11 cellular contexts compared by ENCODE assay signal in the genomic region with DNA sequence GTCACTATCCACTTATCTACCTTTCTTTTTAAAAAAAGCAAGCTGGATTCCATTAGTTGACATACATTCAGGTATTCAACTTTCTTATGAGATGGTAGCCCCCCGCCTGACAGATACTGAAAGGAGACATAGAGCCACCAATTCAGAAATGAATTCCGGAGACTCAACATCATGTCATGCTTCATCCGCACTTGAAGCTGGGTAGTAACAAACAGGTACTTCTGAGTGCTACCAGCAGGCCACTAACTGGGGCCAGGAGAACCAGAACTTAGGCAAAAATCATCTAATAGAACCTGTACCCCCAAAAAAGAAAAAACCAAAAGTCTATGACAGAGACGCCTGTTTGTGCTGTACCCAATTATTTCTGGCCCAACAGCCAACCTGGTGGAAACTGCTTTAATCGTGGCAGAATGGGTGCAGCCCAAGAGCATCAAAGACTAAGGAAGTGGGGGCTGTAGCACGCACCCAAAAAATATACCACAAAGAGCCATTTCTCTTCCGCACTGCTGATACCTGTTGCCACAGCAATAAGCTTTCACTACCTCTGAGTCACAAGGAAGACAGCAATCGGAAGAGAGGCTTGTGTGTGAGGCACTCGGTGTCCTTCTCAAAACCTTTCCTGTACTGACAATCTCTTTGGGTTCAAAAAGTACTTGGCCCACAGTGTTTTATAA.
DNase-seq lines count a peak whose midpoint lies in the region; ATAC-seq and TF ChIP-seq lines count a peak whose summit lies in the region.
"Had no signal": no experiment of that assay in that cellular context is flagged by ENCODE, and none has a peak within 500 bp of the region (broad histone marks: within the 10 kb centered on the region; RNA-seq: fewer than 3 reads in every experiment).

No MANE protein-coding gene starts in this region.

- H3K4me2 ChIP-seq in SK-N-SH: no peak overlapping the region
- H3K4me2 ChIP-seq: A549 had no signal

- H3K9me3 Mint-ChIP-seq in glutamatergic neuron (ENCODE audit: unreplicated experiment): peaks cover 59% of the 10 kb centered on the region
- H3K9me3 Mint-ChIP-seq in stimulated activated effector memory CD8-positive, alpha-beta T cell treated with anti-CD3 and anti-CD28 coated beads, Interleukin-12 subunit alpha, Interleukin-12 subunit beta, amount 100 ng/mL, for 72 hours: no peaks in the 10 kb centered on the region

- TF ChIP-seq POLR2A in thyroid gland (IDR thresholded peaks at IDR 0.05) (no peak), transverse colon (IDR thresholded peaks at IDR 0.05) (no peak)

- H3K9me2 ChIP-seq in SK-N-SH: no peaks in the 10 kb centered on the region

- DNase-seq in SK-N-SH (no peak), activated T-helper 1 cell treated with Interleukin-2 at 50 U/mL for 16 hours (ENCODE audit: low read depth) (peak; percentile 62), glutamatergic neuron (no peak), thyroid gland (no peak), transverse colon (no peak), NCI-H1092 treated with DMSO at 0.1 percent for 48 hours (lab: John Stamatoyannopoulos, UW) (no peak)
- DNase-seq in stimulated activated effector memory CD8-positive, alpha-beta T cell treated with anti-CD3 and anti-CD28 coated beads, Interleukin-12 subunit alpha, Interleukin-12 subunit beta, amount 100 ng/mL, for 72 hours (ENCODE audit: low spot score in 2 of 2): peak; percentile 18 to 67
- DNase-seq: left cardiac atrium, NCI-H2081 treated with DMSO at 0.1 percent for 48 hours had no signal

- H3K36me3 Mint-ChIP-seq in glutamatergic neuron (ENCODE audit: unreplicated experiment): peaks cover 29% of the 10 kb centered on the region
- H3K36me3 Mint-ChIP-seq in stimulated activated effector memory CD8-positive, alpha-beta T cell treated with anti-CD3 and anti-CD28 coated beads, Interleukin-12 subunit alpha, Interleukin-12 subunit beta, amount 100 ng/mL, for 72 hours: peaks cover 39% of the 10 kb centered on the region

- H3K27me3 ChIP-seq in SK-N-SH (ENCODE audit: insufficient read depth) (no peaks in the 10 kb centered on the region), thyroid gland (no peaks in the 10 kb centered on the region), transverse colon (no peaks in the 10 kb centered on the region)

- peaks cover 60% of the 10 kb centered on the region for H3F3A ChIP-seq in SK-N-SH (replicated peaks; ENCODE audit: insufficient read depth)

- no peaks in the 10 kb centered on the region for H3K9me3 ChIP-seq in SK-N-SH
- no peaks in the 10 kb centered on the region for H3K9me3 ChIP-seq in thyroid gland
- no peaks in the 10 kb centered on the region for H3K9me3 ChIP-seq in transverse colon
- H3K9me3 ChIP-seq: A549 had no signal

- peaks cover 79% of the 10 kb centered on the region for H3K4me1 Mint-ChIP-seq in glutamatergic neuron (ENCODE audit: low read depth, unreplicated experiment)
- H3K4me1 Mint-ChIP-seq in stimulated activated effector memory CD8-positive, alpha-beta T cell treated with anti-CD3 and anti-CD28 coated beads, Interleukin-12 subunit alpha, Interleukin-12 subunit beta, amount 100 ng/mL, for 72 hours: peaks cover 75% of the 10 kb centered on the region

- no peak for TF ChIP-seq RAD21 in SK-N-SH (IDR thresholded peaks at IDR 0.05; ENCODE audit: low read length)

- peaks cover 55 to 56% of the 10 kb centered on the region in 2 experiments for H3K36me3 ChIP-seq in SK-N-SH (replicated peaks in 1 of 2; ENCODE audit: control insufficient read depth in 1 of 2, insufficient read depth in 2 of 2, low read length in 1 of 2)
- H3K36me3 ChIP-seq in thyroid gland: no peaks in the 10 kb centered on the region
- no peaks in the 10 kb centered on the region for H3K36me3 ChIP-seq in transverse colon

- H3K27ac ChIP-seq in SK-N-SH (ENCODE audit: low read depth in 2 of 2, low read length in 1 of 2): peak overlapping the region; percentile 17 to 96
- no peak overlapping the region for H3K27ac ChIP-seq in thyroid gland
- H3K27ac ChIP-seq in transverse colon: peak overlapping the region in 2 of 4 donors; percentile 11 to 23

- peaks cover 61% of the 10 kb centered on the region for H3K27me3 Mint-ChIP-seq in glutamatergic neuron (ENCODE audit: unreplicated experiment)

- in situ Hi-C loops in transverse colon (cut with MboI; ENCODE audit: low pct_ligation_motif_present in 1 of 4, low pct_unique_long_range_greater_than_20kb in 1 of 4, low sequenced_read_pairs in 3 of 4): no loop called here

- CTCF ChIA-PET in SK-N-SH (lab: Yijun Ruan, JAX): interaction anchor here (0.7 to 1.2 kb wide), 6 partner anchors 9 to 83 kb away, joined by 3 to 4 read pairs (median 4); no protein-coding TSS in a partner anchor

- peak overlapping the region; percentile 38 for H3K4me3 Mint-ChIP-seq in glutamatergic neuron (ENCODE audit: unreplicated experiment)
- H3K4me3 Mint-ChIP-seq in stimulated activated effector memory CD8-positive, alpha-beta T cell treated with anti-CD3 and anti-CD28 coated beads, Interleukin-12 subunit alpha, Interleukin-12 subunit beta, amount 100 ng/mL, for 72 hours: peak overlapping the region; percentile 45

- H3K27ac Mint-ChIP-seq in glutamatergic neuron (ENCODE audit: unreplicated experiment): peak overlapping the region; percentile 17
- H3K27ac Mint-ChIP-seq in stimulated activated effector memory CD8-positive, alpha-beta T cell treated with anti-CD3 and anti-CD28 coated beads, Interleukin-12 subunit alpha, Interleukin-12 subunit beta, amount 100 ng/mL, for 72 hours: peak overlapping the region; percentile 71

- WGBS in SK-N-SH (ENCODE audit: low lambda C conversion rate): 83% methylated on average over 9 of the region's 9 CpGs
- 81 to 82% methylated on average over 9 of the region's 9 CpGs for WGBS in thyroid gland, 2 donors
- 77 to 79% methylated on average over 6 to 9 of the region's 9 CpGs for WGBS in transverse colon (ENCODE audit: low coverage in 1 of 2), 2 donors

- no peak overlapping the region for H2AFZ ChIP-seq in SK-N-SH (ENCODE audit: low read depth)

- intact Hi-C loops in thyroid gland (cut with DNase I): no loop called here
- intact Hi-C loops in transverse colon (cut with DNase I; ENCODE audit: low total_unique reads): no loop called here

- H3K9ac ChIP-seq in SK-N-SH: no peak overlapping the region

- peaks cover 95% of the 10 kb centered on the region for H3K79me2 ChIP-seq in SK-N-SH (ENCODE audit: insufficient read depth)

- POLR2A ChIA-PET in SK-N-SH (lab: Yijun Ruan, JAX): no interaction called here

- no peak for ATAC-seq in SK-N-SH treated with all-trans-retinoic acid at 6 μM for 48 hours
- peak; percentile 95 for ATAC-seq in stimulated activated effector memory CD8-positive, alpha-beta T cell treated with anti-CD3 and anti-CD28 coated beads, Interleukin-12 subunit alpha, Interleukin-12 subunit beta, amount 100 ng/mL, for 72 hours
- ATAC-seq: A549 had no signal

- no peak for TF ChIP-seq EP300 in SK-N-SH (IDR thresholded peaks at IDR 0.05; ENCODE audit: borderline replicate concordance in 1 of 2, low read depth in 1 of 2, low read length in 1 of 2)
- no peak for TF ChIP-seq EP300 in transverse colon (IDR thresholded peaks at IDR 0.05; ENCODE audit: low read depth)

- H3K4me1 ChIP-seq in SK-N-SH (ENCODE audit: control insufficient read depth in 1 of 2, insufficient read depth in 2 of 2, low read depth in 1 of 2, low read length in 1 of 2): peaks cover 35 to 58% of the 10 kb centered on the region in 2 experiments
- H3K4me1 ChIP-seq in thyroid gland: peaks cover 4 to 12% of the 10 kb centered on the region in 2 donors
- peaks cover 0 to 23% (median 7%) of the 10 kb centered on the region in 4 donors for H3K4me1 ChIP-seq in transverse colon

- no peak for TF ChIP-seq CTCF in SK-N-SH (IDR thresholded peaks at IDR 0.05)
- TF ChIP-seq CTCF in glutamatergic neuron (IDR thresholded peaks at IDR 0.05; ENCODE audit: partially characterized antibody, unreplicated experiment): no peak
- TF ChIP-seq CTCF in thyroid gland (IDR thresholded peaks at IDR 0.05): no peak
- no peak for TF ChIP-seq CTCF in transverse colon (IDR thresholded peaks at IDR 0.05)

- H4K20me1 ChIP-seq in SK-N-SH (ENCODE audit: insufficient read depth): no peaks in the 10 kb centered on the region

- H3K4me3 ChIP-seq in SK-N-SH (ENCODE audit: low read depth in 2 of 2, low read length in 1 of 2) (no peak overlapping the region), thyroid gland (replicated peaks in 1 of 3) (no peak overlapping the region), transverse colon (no peak overlapping the region)
- H3K4me3 ChIP-seq: A549 had no signal

TF ChIP-seq in SK-N-SH, 30 proteins besides CTCF, POLR2A, EP300 and RAD21 (continues in another document):
- no peak for TF ChIP-seq SMC3 (IDR thresholded peaks at IDR 0.05; ENCODE audit: low read depth, low read length)
- TF ChIP-seq FOXM1 (IDR thresholded peaks at IDR 0.05; ENCODE audit: low read depth): no peak
- TF ChIP-seq SIN3A (IDR thresholded peaks at IDR 0.05; ENCODE audit: borderline replicate concordance, low read depth, low read length): no peak
- no peak for TF ChIP-seq FOSL2 (IDR thresholded peaks at IDR 0.05; ENCODE audit: borderline replicate concordance, low read depth)
- TF ChIP-seq, protein P1, sequence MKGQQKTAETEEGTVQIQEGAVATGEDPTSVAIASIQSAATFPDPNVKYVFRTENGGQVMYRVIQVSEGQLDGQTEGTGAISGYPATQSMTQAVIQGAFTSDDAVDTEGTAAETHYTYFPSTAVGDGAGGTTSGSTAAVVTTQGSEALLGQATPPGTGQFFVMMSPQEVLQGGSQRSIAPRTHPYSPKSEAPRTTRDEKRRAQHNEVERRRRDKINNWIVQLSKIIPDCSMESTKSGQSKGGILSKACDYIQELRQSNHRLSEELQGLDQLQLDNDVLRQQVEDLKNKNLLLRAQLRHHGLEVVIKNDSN (IDR thresholded peaks at IDR 0.05; ENCODE audit: borderline replicate concordance, low read depth): no peak
- TF ChIP-seq NRF1 (IDR thresholded peaks at IDR 0.05; ENCODE audit: low read depth, low read length): no peak
- no peak for TF ChIP-seq ELF1 (IDR thresholded peaks at IDR 0.05)

TF ChIP-seq in SK-N-SH treated with all-trans-retinoic acid at 6 μM for 48 hours, 23 proteins besides CTCF, POLR2A, EP300 and RAD21 (continues in another document):
- no peak for TF ChIP-seq ZC3H10 (CRISPR knock-in tag; IDR thresholded peaks at IDR 0.05)
- TF ChIP-seq, protein P2, sequence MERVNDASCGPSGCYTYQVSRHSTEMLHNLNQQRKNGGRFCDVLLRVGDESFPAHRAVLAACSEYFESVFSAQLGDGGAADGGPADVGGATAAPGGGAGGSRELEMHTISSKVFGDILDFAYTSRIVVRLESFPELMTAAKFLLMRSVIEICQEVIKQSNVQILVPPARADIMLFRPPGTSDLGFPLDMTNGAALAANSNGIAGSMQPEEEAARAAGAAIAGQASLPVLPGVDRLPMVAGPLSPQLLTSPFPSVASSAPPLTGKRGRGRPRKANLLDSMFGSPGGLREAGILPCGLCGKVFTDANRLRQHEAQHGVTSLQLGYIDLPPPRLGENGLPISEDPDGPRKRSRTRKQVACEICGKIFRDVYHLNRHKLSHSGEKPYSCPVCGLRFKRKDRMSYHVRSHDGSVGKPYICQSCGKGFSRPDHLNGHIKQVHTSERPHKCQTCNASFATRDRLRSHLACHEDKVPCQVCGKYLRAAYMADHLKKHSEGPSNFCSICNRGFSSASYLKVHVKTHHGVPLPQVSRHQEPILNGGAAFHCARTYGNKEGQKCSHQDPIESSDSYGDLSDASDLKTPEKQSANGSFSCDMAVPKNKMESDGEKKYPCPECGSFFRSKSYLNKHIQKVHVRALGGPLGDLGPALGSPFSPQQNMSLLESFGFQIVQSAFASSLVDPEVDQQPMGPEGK (CRISPR knock-in tag; IDR thresholded peaks at IDR 0.05; ENCODE audit: borderline replicate concordance): no peak

Comparison
In these comparisons a context has a peak if more than half of its experiments do, and no peak if none do; other contexts are left out.
1. DNase-seq: peak in activated T-helper 1 cell treated with Interleukin-2 at 50 U/mL for 16 hours (single experiment) and stimulated activated effector memory CD8-positive, alpha-beta T cell treated with anti-CD3 and anti-CD28 coated beads, Interleukin-12 subunit alpha, Interleukin-12 subunit beta, amount 100 ng/mL, for 72 hours (2 of 2); none in SK-N-SH (single experiment), glutamatergic neuron (single experiment), thyroid gland (0 of 2), transverse colon (single experiment) and NCI-H1092 treated with DMSO at 0.1 percent for 48 hours (single experiment).
2. H3K27ac ChIP-seq: peak in SK-N-SH (2 of 2); none in thyroid gland (0 of 3).